ENCODE assay signal across 17 cellular contexts in genomic region chr13:33202644-33203169, GRCh38.
DNase-seq lines count a peak whose midpoint lies in the region; ATAC-seq, FAIRE-seq and TF ChIP-seq lines count a peak whose summit lies in the region.
"Had no signal": no experiment of that assay in that cellular context is flagged by ENCODE, and none has a peak within 500 bp of the region (broad histone marks: within the 10 kb centered on the region; RNA-seq: fewer than 3 reads in every experiment).

No MANE protein-coding gene starts in this region.

- CTCF ChIA-PET in H1 (lab: Charles Lee; ENCODE audit: partially characterized antibody), result interaction anchor here (0.8 to 1.5 kb wide), 2 partner anchors 8 to 25 kb away, joined by 3 read pairs; no protein-coding TSS in a partner anchor

- 89% methylated on average over 8 of the region's 8 CpGs; no CpG with 5 or more reads in 1 of the 2 experiments for WGBS in H1 (ENCODE audit: extremely low coverage in 1 of 2, insufficient coverage in 1 of 2, insufficient read length in 1 of 2, insufficient replicate concordance in 2 of 2, low coverage in 1 of 2, low lambda C conversion rate in 2 of 2, missing lambda C conversion rate in 1 of 2), 2 experiments
- WGBS in transverse colon (ENCODE audit: low coverage in 1 of 2), 2 donors, result 79 to 88% methylated on average over 8 of the region's 8 CpGs

- H2BK5ac ChIP-seq in H1 (ENCODE audit: low read depth, low read length), result no peak overlapping the region

- TF ChIP-seq RAD21 in H1 (IDR thresholded peaks at IDR 0.05 in 1 of 2, conservative IDR thresholded peaks at IDR 0.05 in 1 of 2; ENCODE audit: low read depth in 2 of 2, low read length in 2 of 2), result no peak

- TF ChIP-seq POLR2A in H1 (IDR thresholded peaks at IDR 0.05; ENCODE audit: control extremely low read depth in 1 of 2, low read depth in 2 of 2, low read length in 2 of 2) (no peak), transverse colon (IDR thresholded peaks at IDR 0.05) (no peak)

- no peak for FAIRE-seq in H1 (lab: Jason Lieb, UNC)
- FAIRE-seq: A204.1 had no signal

- H2BK15ac ChIP-seq in H1 (ENCODE audit: low read length), result no peak overlapping the region

- H4K20me1 ChIP-seq in H1 (replicated peaks in 1 of 2; ENCODE audit: control insufficient read depth in 1 of 2, insufficient read depth in 2 of 2, low read length in 2 of 2), result no peaks in the 10 kb centered on the region

- no peaks in the 10 kb centered on the region for H3K36me3 ChIP-seq in H1 (ENCODE audit: control insufficient read depth in 2 of 4, insufficient read depth in 4 of 4, low read length in 3 of 4)
- no peaks in the 10 kb centered on the region for H3K36me3 ChIP-seq in transverse colon

- no peak for TF ChIP-seq CTCF in H1 (IDR thresholded peaks at IDR 0.05; ENCODE audit: control extremely low read depth in 1 of 3, insufficient read depth in 1 of 3, low read depth in 1 of 3, low read length in 3 of 3)
- no peak for TF ChIP-seq CTCF in transverse colon (IDR thresholded peaks at IDR 0.05)

- ATAC-seq in HG03571 (IDR thresholded peaks at IDR 0.05; ENCODE audit: unreplicated experiment) (peak; percentile 41), HG03135 (IDR thresholded peaks at IDR 0.05; ENCODE audit: unreplicated experiment) (no peak)
- ATAC-seq: natural killer cell had no signal

- H3K23me2 ChIP-seq in H1 (ENCODE audit: low read depth, low read length), result no peaks in the 10 kb centered on the region

- H2BK12ac ChIP-seq in H1 (ENCODE audit: low read depth, low read length), result no peak overlapping the region

- no peaks in the 10 kb centered on the region for H3K36me3 Mint-ChIP-seq in T-helper 1 cell treated with Interleukin-12 subunit alpha and Interleukin-12 subunit beta and Interleukin-4 antibody, amounts not matched to agents 30 μg/mL and 1 μg/mL, for 36 hours (ENCODE audit: low read depth)
- H3K36me3 Mint-ChIP-seq: natural killer cell had no signal

- in situ Hi-C loops in transverse colon (cut with MboI; ENCODE audit: low pct_ligation_motif_present in 1 of 4, low pct_unique_long_range_greater_than_20kb in 1 of 4, low sequenced_read_pairs in 3 of 4), result loop anchor here in 1 of 4 donors (25.0 kb wide), 1 partner anchor 335 kb away; no protein-coding TSS in a partner anchor

- no peak overlapping the region for H3K14ac ChIP-seq in H1 (ENCODE audit: insufficient read length)

- H3K27me3 Mint-ChIP-seq in T-helper 1 cell treated with Interleukin-12 subunit alpha and Interleukin-12 subunit beta and Interleukin-4 antibody, amounts not matched to agents 30 μg/mL and 1 μg/mL, for 36 hours (ENCODE audit: low read depth), result no peaks in the 10 kb centered on the region

- no peaks in the 10 kb centered on the region for H3K79me1 ChIP-seq in H1 (ENCODE audit: low read depth, low read length)

- no peak overlapping the region for H3K4ac ChIP-seq in H1 (replicated peaks; ENCODE audit: insufficient read length, low read depth, low read length)

- H2BK20ac ChIP-seq in H1 (ENCODE audit: low read length), result no peak overlapping the region

- peaks cover 48% of the 10 kb centered on the region for H3K4me1 Mint-ChIP-seq in T-helper 1 cell treated with Interleukin-12 subunit alpha and Interleukin-12 subunit beta and Interleukin-4 antibody, amounts not matched to agents 30 μg/mL and 1 μg/mL, for 36 hours (ENCODE audit: low read depth)
- H3K4me1 Mint-ChIP-seq: central memory CD8-positive, alpha-beta T cell had no signal

- H3K9me3 ChIP-seq in H1 (ENCODE audit: insufficient read depth in 2 of 2, low read depth in 1 of 2, low read length in 1 of 2) (no peaks in the 10 kb centered on the region), transverse colon (no peaks in the 10 kb centered on the region)
- H3K9me3 ChIP-seq: SJCRH30 had no signal

- no peak overlapping the region for H4K8ac ChIP-seq in H1 (ENCODE audit: extremely low read depth, insufficient read depth, low read length)

- H3K9me3 Mint-ChIP-seq in T-helper 1 cell treated with Interleukin-12 subunit alpha and Interleukin-12 subunit beta and Interleukin-4 antibody, amounts not matched to agents 30 μg/mL and 1 μg/mL, for 36 hours, result no peaks in the 10 kb centered on the region
- H3K9me3 Mint-ChIP-seq: activated naive CD4-positive, alpha-beta T cell treated with anti-CD3 and anti-CD28 coated beads for 36 hours; central memory CD8-positive, alpha-beta T cell had no signal

- H4K91ac ChIP-seq in H1 (replicated peaks; ENCODE audit: insufficient read length, low read length), result no peak overlapping the region

- H3K27ac ChIP-seq in H1 (ENCODE audit: low read depth, low read length) (no peak overlapping the region), transverse colon (peak overlapping the region; percentile 71 to 84 (median 79))
- H3K27ac ChIP-seq: hepatocyte, SJCRH30 had no signal

- H3K79me2 ChIP-seq in H1 (ENCODE audit: control insufficient read depth in 1 of 2, insufficient read depth in 2 of 2, low read length in 2 of 2), result no peaks in the 10 kb centered on the region

- TF ChIP-seq EP300 in H1 (IDR thresholded peaks at IDR 0.05; ENCODE audit: borderline replicate concordance in 1 of 2, low read depth in 2 of 2, low read length in 2 of 2), result no peak
- TF ChIP-seq EP300 in transverse colon (IDR thresholded peaks at IDR 0.05; ENCODE audit: low read depth), result no peak

- H3K56ac ChIP-seq in H1 (replicated peaks; ENCODE audit: insufficient read length, low read depth, low read length), result no peak overlapping the region

- DNase-seq in T-helper 1 cell (no peak), H1 (ENCODE audit: low read depth in 1 of 2, low spot score in 2 of 2) (no peak), transverse colon (no peak), nucleus accumbens (lab: John Stamatoyannopoulos, UW) (no peak), NCI-H2196 treated with DMSO at 0.1 percent for 48 hours (lab: John Stamatoyannopoulos, UW; ENCODE audit: unreplicated experiment) (no peak)
- DNase-seq: activated naive CD4-positive, alpha-beta T cell treated with anti-CD3 and anti-CD28 coated beads for 36 hours; GDM1; Kasumi-1; natural killer cell; NCI-H2081 treated with DMSO at 0.1 percent for 48 hours; SJCRH30 had no signal

- intact Hi-C loops in transverse colon (cut with DNase I; ENCODE audit: low total_unique reads), result loop anchor here (10.0 kb wide), 2 partner anchors 88 to 342 kb away; no protein-coding TSS in a partner anchor

- no peak overlapping the region for H2BK120ac ChIP-seq in H1 (replicated peaks; ENCODE audit: low read depth, low read length)

- H3K4me1 ChIP-seq in H1 (replicated peaks in 1 of 4; ENCODE audit: control insufficient read depth in 3 of 4, insufficient read depth in 4 of 4, low read length in 3 of 4) (peaks cover 0 to 4% (median 2%) of the 10 kb centered on the region in 4 experiments; a peak in 4 of 7 replicates), transverse colon (peaks cover 9 to 55% (median 16%) of the 10 kb centered on the region in 4 donors)

- POLR2A ChIA-PET in H1 (lab: Charles Lee; ENCODE audit: partially characterized antibody), result no interaction called here

- H3K4me3 Mint-ChIP-seq in T-helper 1 cell treated with Interleukin-12 subunit alpha and Interleukin-12 subunit beta and Interleukin-4 antibody, amounts not matched to agents 30 μg/mL and 1 μg/mL, for 36 hours, result no peak overlapping the region
- H3K4me3 Mint-ChIP-seq: activated naive CD4-positive, alpha-beta T cell treated with anti-CD3 and anti-CD28 coated beads for 36 hours; central memory CD8-positive, alpha-beta T cell; natural killer cell had no signal

- H3K27me3 ChIP-seq in H1 (replicated peaks in 1 of 4; ENCODE audit: control insufficient read depth in 3 of 4, extremely low read depth in 1 of 4, insufficient read depth in 3 of 4, low read length in 3 of 4), result no peaks in the 10 kb centered on the region
- no peaks in the 10 kb centered on the region for H3K27me3 ChIP-seq in transverse colon
- H3K27me3 ChIP-seq: hepatocyte, SJCRH30 had no signal

- no peak overlapping the region for H3K9ac ChIP-seq in H1 (replicated peaks in 1 of 4; ENCODE audit: extremely low read depth in 1 of 4, low read depth in 3 of 4, low read length in 3 of 4)

- 0 out of 2 replicates have a peak overlapping the region, but pooled peaks have one; percentile 29 for H2AK5ac ChIP-seq in H1 (ENCODE audit: low read depth, low read length)

- H4K5ac ChIP-seq in H1 (ENCODE audit: insufficient read length, low read depth, low read length), result no peak overlapping the region

- H3K27ac Mint-ChIP-seq in T-helper 1 cell treated with Interleukin-12 subunit alpha and Interleukin-12 subunit beta and Interleukin-4 antibody, amounts not matched to agents 30 μg/mL and 1 μg/mL, for 36 hours, result peak overlapping the region; percentile 1
- H3K27ac Mint-ChIP-seq: activated naive CD4-positive, alpha-beta T cell treated with anti-CD3 and anti-CD28 coated beads for 36 hours; natural killer cell had no signal

- H3K4me3 ChIP-seq in H1 (ENCODE audit: extremely low read depth in 1 of 4, insufficient read depth in 2 of 4, low read depth in 3 of 4, low read length in 4 of 4), result no peak overlapping the region
- no peak overlapping the region for H3K4me3 ChIP-seq in transverse colon
- H3K4me3 ChIP-seq: hepatocyte, SJCRH30 had no signal

- no peak overlapping the region for H3K23ac ChIP-seq in H1 (ENCODE audit: insufficient read length)

- no peak overlapping the region for H3K18ac ChIP-seq in H1 (ENCODE audit: extremely low read depth, low read length)

- H2AFZ ChIP-seq in H1 (ENCODE audit: low read length), result no peak overlapping the region
- H2AFZ ChIP-seq: hepatocyte had no signal

- no peak overlapping the region for H3K4me2 ChIP-seq in H1 (ENCODE audit: insufficient read depth in 1 of 2, low read depth in 2 of 2, low read length in 2 of 2)
- H3K4me2 ChIP-seq: hepatocyte had no signal

TF ChIP-seq in H1, 55 proteins besides CTCF, POLR2A, EP300 and RAD21:
- TF ChIP-seq ASH2L (IDR thresholded peaks at IDR 0.05; ENCODE audit: low read length), result no peak
- no peak for TF ChIP-seq TBP (IDR thresholded peaks at IDR 0.05; ENCODE audit: low read depth, low read length)
- TF ChIP-seq RNF2 (IDR thresholded peaks at IDR 0.05; ENCODE audit: borderline replicate concordance, low read depth, low read length, missing control alignments, poor library complexity, severe bottlenecking), result no peak
- TF ChIP-seq TAF1 (IDR thresholded peaks at IDR 0.05; ENCODE audit: low read depth, low read length), result no peak
- no peak for TF ChIP-seq CBX8 (IDR thresholded peaks at IDR 0.05; ENCODE audit: borderline replicate concordance, low read depth, low read length)
- no peak for TF ChIP-seq MAFK (IDR thresholded peaks at IDR 0.05; ENCODE audit: low read depth, low read length)
- no peak for TF ChIP-seq PHF8 (conservative IDR thresholded peaks at IDR 0.05; ENCODE audit: low read depth, low read length)
- TF ChIP-seq EGR1 (IDR thresholded peaks at IDR 0.05; ENCODE audit: borderline replicate concordance, low read depth, low read length), result no peak
